Comparison of ENCODE assay signal across 7 cellular contexts in genomic region chr10:128570596-128570995, GRCh38.
"Had no signal": no experiment of that assay in that cellular context is flagged by ENCODE, and none has a peak within 500 bp of the region (broad histone marks: within the 10 kb centered on the region; RNA-seq: fewer than 3 reads in every experiment).

No MANE protein-coding gene starts in this region.

- DNase-seq: GOT3, H9, HCEC 1CT had no signal

- ATAC-seq: HepG2 had no signal

- H3K27ac Mint-ChIP-seq: IgD-negative memory B cell had no signal

- H3K4me1 Mint-ChIP-seq: IgD-negative memory B cell had no signal

- H3K9me3 Mint-ChIP-seq: H9, IgD-negative memory B cell had no signal

- FAIRE-seq: H54, HepG2 had no signal

- H3K27ac ChIP-seq: HL-60 had no signal

- H3K4me3 Mint-ChIP-seq: H9, IgD-negative memory B cell had no signal
